ENCODE assay signal across 28 cellular contexts in the genomic region with DNA sequence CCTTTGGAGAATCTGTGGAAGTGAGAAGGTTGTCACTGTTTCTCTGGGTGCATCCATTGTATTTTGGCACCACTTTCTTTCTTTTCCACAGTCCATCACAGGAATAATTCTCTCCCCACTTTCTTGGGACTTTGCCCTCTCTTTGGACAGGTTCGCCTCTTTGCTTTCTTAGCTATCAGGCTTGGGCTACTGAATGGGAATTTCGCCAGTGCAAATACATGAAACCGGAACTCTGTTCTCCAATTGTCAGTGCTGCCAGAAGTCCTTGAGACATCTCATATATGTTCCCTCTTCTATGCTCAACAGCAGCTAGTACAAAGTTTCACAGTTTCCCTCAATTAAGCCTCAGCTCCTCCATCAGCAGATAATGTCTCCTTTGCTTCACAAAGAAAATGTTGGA.
"Had no signal": no experiment of that assay in that cellular context is flagged by ENCODE, and none has a peak within 500 bp of the region (broad histone marks: within the 10 kb centered on the region; RNA-seq: fewer than 3 reads in every experiment).

No MANE protein-coding gene starts in this region.

- H3K36me3 ChIP-seq: ascending aorta, brain microvascular endothelial cell had no signal

- H3K4me3 ChIP-seq: ascending aorta, coronary artery, dorsolateral prefrontal cortex had no signal

- H3K27ac ChIP-seq: ascending aorta, brain microvascular endothelial cell, coronary artery, dorsolateral prefrontal cortex had no signal

- H3K4me1 ChIP-seq: ascending aorta had no signal

- ATAC-seq: activated CD4-positive, alpha-beta T cell treated with anti-CD3 and anti-CD28 coated beads for 36 hours; activated naive CD4-positive, alpha-beta T cell treated with anti-CD3 and anti-CD28 coated beads, Interleukin-2, amount 50 U/mL, for 72 hours; activated T-cell treated with anti-CD3 and anti-CD28 coated beads, Interleukin-2, amount 50 U/mL, for 72 hours; esophagus mucosa; T-helper 17 cell had no signal

- H3K27me3 ChIP-seq: ascending aorta, brain microvascular endothelial cell had no signal

- H3K9me3 ChIP-seq: ascending aorta had no signal

- DNase-seq: activated CD4-positive, alpha-beta memory T cell treated with anti-CD3 and anti-CD28 coated beads, Interleukin-2, amount 10 ng/mL, durations not matched to agents 7 days and 5 days; activated CD4-positive, alpha-beta T cell treated with anti-CD3 and anti-CD28 coated beads for 36 hours; activated CD4-positive, alpha-beta T cell treated with anti-CD3 and anti-CD28 coated beads, Interleukin-2, amount 10 ng/mL, durations not matched to agents 24 days and 14 days; activated CD4-positive, CD25-positive, alpha-beta regulatory T cell; activated CD4-positive, CD25-positive, alpha-beta regulatory T cell treated with anti-CD3 and anti-CD28 coated beads, Interleukin-2, amount 50 U/mL, for 72 hours; activated CD8-positive, alpha-beta memory T cell treated with anti-CD3 and anti-CD28 coated beads, Interleukin-2, amount 50 U/mL, for 48 hours; activated gamma-delta T cell; activated naive CD4-positive, alpha-beta T cell; activated naive CD4-positive, alpha-beta T cell treated with anti-CD3 and anti-CD28 coated beads, Interleukin-2, amount 10 ng/mL, durations not matched to agents 7 days and 5 days; activated naive CD8-positive, alpha-beta T cell treated with anti-CD3 and anti-CD28 coated beads, Interleukin-2, amount 10 ng/mL, durations not matched to agents 7 days and 5 days; activated T-cell treated with anti-CD3 and anti-CD28 coated beads for 4 hours; activated T-cell treated with anti-CD3 and anti-CD28 coated beads, Interleukin-2, amount 50 U/mL, for 24 hours; activated T-cell treated with anti-CD3 and anti-CD28 coated beads, Interleukin-2, amount 50 U/mL, for 72 hours; brain microvascular endothelial cell; dorsolateral prefrontal cortex; effector memory CD4-positive, alpha-beta T cell; endodermal cell; foreskin fibroblast; head of caudate nucleus; T-helper 1 cell; T-helper 17 cell; T1000 had no signal

- FAIRE-seq: bronchial epithelial cell, frontal cortex had no signal
